In the genomic region with DNA sequence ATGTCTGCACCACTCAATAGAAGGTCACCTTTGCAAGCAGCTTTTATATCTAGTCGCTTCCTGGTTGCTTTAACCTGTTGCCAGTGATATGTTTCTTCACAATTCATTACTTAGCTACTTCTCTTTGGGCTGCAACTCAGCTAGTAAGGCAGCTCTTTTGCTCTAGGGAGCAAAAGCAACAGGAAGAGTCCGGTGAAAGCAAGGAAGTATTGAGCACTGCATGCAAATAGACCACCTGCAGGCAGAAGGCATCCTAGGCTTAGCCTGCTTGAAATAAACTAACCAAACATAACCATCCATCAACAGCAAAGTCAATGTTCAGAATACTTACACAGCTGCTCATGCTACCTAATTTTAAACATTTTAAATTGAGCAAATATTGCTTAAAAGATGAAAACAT, we compare ENCODE assay signal across 16 cellular contexts.
A peak's percentile ranks its signal among the peaks of the same experiment; 100 is the strongest.
DNase-seq lines count a peak whose midpoint lies in the region; ATAC-seq and TF ChIP-seq lines count a peak whose summit lies in the region.
"Had no signal": no experiment of that assay in that cellular context is flagged by ENCODE, and none has a peak within 500 bp of the region (broad histone marks: within the 10 kb centered on the region; RNA-seq: fewer than 3 reads in every experiment).

No MANE protein-coding gene starts in this region.

- peaks cover 52% of the 10 kb centered on the region for H3K4me1 Mint-ChIP-seq in WTC11

- TF ChIP-seq CTCF in WTC11 (IDR thresholded peaks at IDR 0.05) (no peak), thyroid gland (IDR thresholded peaks at IDR 0.05) (no peak)

- no peaks in the 10 kb centered on the region for H3K9me3 ChIP-seq in thyroid gland
- H3K9me3 ChIP-seq: BE2C had no signal

- no peaks in the 10 kb centered on the region for H3K79me2 ChIP-seq in mesendoderm (ENCODE audit: control insufficient read depth, insufficient read depth, low read length)

- H3K4ac ChIP-seq in mesendoderm (ENCODE audit: low read depth, low read length), result no peak overlapping the region

- H3K4me1 ChIP-seq in mesendoderm (ENCODE audit: control insufficient read depth, low read depth, low read length) (peaks cover 3% of the 10 kb centered on the region), thyroid gland (no peaks in the 10 kb centered on the region)
- H3K4me1 ChIP-seq: BE2C had no signal

- no CpG with 5 or more reads among the region's 2 CpGs for WGBS in mesendoderm (ENCODE audit: extremely low coverage, insufficient coverage, low lambda C conversion rate)
- WGBS in thyroid gland, 2 donors, result 51 to 52% methylated on average over 2 of the region's 2 CpGs

- peaks cover 7% of the 10 kb centered on the region for H3K9me3 Mint-ChIP-seq in WTC11

- no peak overlapping the region for H3K56ac ChIP-seq in mesendoderm (ENCODE audit: low read length)

- peak overlapping the region; percentile 22; the same call in 1 of the 2 replicates for H3K4me3 Mint-ChIP-seq in WTC11
- H3K4me3 Mint-ChIP-seq: CD8-positive, alpha-beta T cell had no signal

- H3K18ac ChIP-seq in mesendoderm (ENCODE audit: low read length), result no peak overlapping the region

- H2AK5ac ChIP-seq in mesendoderm (ENCODE audit: low read length), result no peak overlapping the region

- peak; percentile 22 for DNase-seq in DMS53 treated with DMSO at 0.1 percent for 48 hours (lab: John Stamatoyannopoulos, UW; ENCODE audit: unreplicated experiment)
- peak; percentile 76 for DNase-seq in NAMALWA (ENCODE audit: low spot score)
- peak; percentile 16 for DNase-seq in WTC11 (ENCODE audit: low spot score)
- peak; percentile 48 for DNase-seq in mesendoderm
- DNase-seq in thyroid gland, result no peak
- DNase-seq: BE2C; CD8-positive, alpha-beta T cell; DMS79 treated with DMSO at 0.1 percent for 48 hours; GM23248; NCI-H1436; NCI-H524 treated with DMSO at 0.1 percent for 48 hours; PC-3; SW 1271 had no signal

- POLR2A ChIA-PET in WTC11 (lab: Charles Lee), result no interaction called here

- no peak overlapping the region for H2BK120ac ChIP-seq in mesendoderm (ENCODE audit: low read depth, low read length)

- no peaks in the 10 kb centered on the region for H3K79me1 ChIP-seq in mesendoderm (ENCODE audit: low read length)

- H3K36me3 ChIP-seq in mesendoderm (ENCODE audit: control insufficient read depth, insufficient read depth, low read length), result no peaks in the 10 kb centered on the region
- no peaks in the 10 kb centered on the region for H3K36me3 ChIP-seq in thyroid gland
- H3K36me3 ChIP-seq: BE2C had no signal

- H3K27me3 ChIP-seq in mesendoderm (ENCODE audit: insufficient read depth, low read length, poor library complexity) (no peaks in the 10 kb centered on the region), thyroid gland (no peaks in the 10 kb centered on the region)
- H3K27me3 ChIP-seq: BE2C had no signal

- CTCF ChIA-PET in WTC11 (lab: Charles Lee), result no interaction called here

- H4K8ac ChIP-seq in mesendoderm (ENCODE audit: low read depth, low read length), result no peak overlapping the region

- H3K9ac ChIP-seq in mesendoderm (ENCODE audit: low read length), result no peak overlapping the region
- H3K9ac ChIP-seq: GM23248 had no signal

- no peak for TF ChIP-seq POLR2A in thyroid gland (IDR thresholded peaks at IDR 0.05)

- H3K27ac ChIP-seq in mesendoderm (ENCODE audit: low read depth, low read length) (peak overlapping the region; percentile 66), thyroid gland (no peak overlapping the region)
- H3K27ac ChIP-seq: GM23248 had no signal

- no peak overlapping the region for H3K4me2 ChIP-seq in mesendoderm (ENCODE audit: low read length)

- H3K4me3 ChIP-seq in mesendoderm (ENCODE audit: low read length), result no peak overlapping the region
- H3K4me3 ChIP-seq in thyroid gland (replicated peaks in 1 of 3), result no peak overlapping the region
- H3K4me3 ChIP-seq: GM23248 had no signal

- H4K5ac ChIP-seq in mesendoderm (ENCODE audit: low read length), result no peak overlapping the region

- ATAC-seq in WTC11 (peak; percentile 97), HG03571 (IDR thresholded peaks at IDR 0.05; ENCODE audit: unreplicated experiment) (no peak), GM18498 (IDR thresholded peaks at IDR 0.05; ENCODE audit: unreplicated experiment) (no peak), HG02840 (IDR thresholded peaks at IDR 0.05; ENCODE audit: low FRiP score, unreplicated experiment) (no peak)
- ATAC-seq: CD8-positive, alpha-beta T cell; PC-3 had no signal

- intact Hi-C loops in thyroid gland (cut with DNase I), result no loop called here

- H3K23ac ChIP-seq in mesendoderm (ENCODE audit: low read length), result no peak overlapping the region

- peak overlapping the region; percentile 57 for H3K27ac Mint-ChIP-seq in WTC11
- H3K27ac Mint-ChIP-seq: CD8-positive, alpha-beta T cell had no signal

- H3K27me3 Mint-ChIP-seq in WTC11 (ENCODE audit: low read depth), result peaks cover 2% of the 10 kb centered on the region; the same call in 1 of the 2 replicates

- H3K36me3 Mint-ChIP-seq in WTC11, result peaks cover 7% of the 10 kb centered on the region; the same call in 1 of the 2 replicates
- H3K36me3 Mint-ChIP-seq: CD8-positive, alpha-beta T cell had no signal

- no peak overlapping the region for H2BK5ac ChIP-seq in mesendoderm (ENCODE audit: low read length)

- no peak overlapping the region for H2BK15ac ChIP-seq in mesendoderm (replicated peaks; ENCODE audit: low read depth)

TF ChIP-seq in WTC11, 78 proteins besides CTCF, POLR2A, EP300 and RAD21 (continues in another document):
- no peak for TF ChIP-seq RORB (CRISPR knock-in tag; IDR thresholded peaks at IDR 0.05)
- TF ChIP-seq ZBTB43 (CRISPR knock-in tag; IDR thresholded peaks at IDR 0.05), result no peak
- no peak for TF ChIP-seq GTF2I (CRISPR knock-in tag; conservative IDR thresholded peaks at IDR 0.05)
- TF ChIP-seq NFATC4 (CRISPR knock-in tag; IDR thresholded peaks at IDR 0.05), result no peak
- TF ChIP-seq, protein P1, sequence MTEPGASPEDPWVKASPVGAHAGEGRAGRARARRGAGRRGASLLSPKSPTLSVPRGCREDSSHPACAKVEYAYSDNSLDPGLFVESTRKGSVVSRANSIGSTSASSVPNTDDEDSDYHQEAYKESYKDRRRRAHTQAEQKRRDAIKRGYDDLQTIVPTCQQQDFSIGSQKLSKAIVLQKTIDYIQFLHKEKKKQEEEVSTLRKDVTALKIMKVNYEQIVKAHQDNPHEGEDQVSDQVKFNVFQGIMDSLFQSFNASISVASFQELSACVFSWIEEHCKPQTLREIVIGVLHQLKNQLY (CRISPR knock-in tag; IDR thresholded peaks at IDR 0.05), result no peak
- no peak for TF ChIP-seq GRHL2 (CRISPR knock-in tag; IDR thresholded peaks at IDR 0.05; ENCODE audit: insufficient replicate concordance, severe bottlenecking)
- no peak for TF ChIP-seq CDX4 (CRISPR knock-in tag; IDR thresholded peaks at IDR 0.05; ENCODE audit: borderline replicate concordance)
- TF ChIP-seq NR1H2 (CRISPR knock-in tag; IDR thresholded peaks at IDR 0.05), result no peak
- TF ChIP-seq MXD4 (CRISPR knock-in tag; IDR thresholded peaks at IDR 0.05; ENCODE audit: borderline replicate concordance), result no peak
- no peak for TF ChIP-seq CBFB (CRISPR knock-in tag; IDR thresholded peaks at IDR 0.05; ENCODE audit: low read depth)
- no peak for TF ChIP-seq FOXP1 (CRISPR knock-in tag; IDR thresholded peaks at IDR 0.05; ENCODE audit: borderline replicate concordance)
- TF ChIP-seq, protein P2, sequence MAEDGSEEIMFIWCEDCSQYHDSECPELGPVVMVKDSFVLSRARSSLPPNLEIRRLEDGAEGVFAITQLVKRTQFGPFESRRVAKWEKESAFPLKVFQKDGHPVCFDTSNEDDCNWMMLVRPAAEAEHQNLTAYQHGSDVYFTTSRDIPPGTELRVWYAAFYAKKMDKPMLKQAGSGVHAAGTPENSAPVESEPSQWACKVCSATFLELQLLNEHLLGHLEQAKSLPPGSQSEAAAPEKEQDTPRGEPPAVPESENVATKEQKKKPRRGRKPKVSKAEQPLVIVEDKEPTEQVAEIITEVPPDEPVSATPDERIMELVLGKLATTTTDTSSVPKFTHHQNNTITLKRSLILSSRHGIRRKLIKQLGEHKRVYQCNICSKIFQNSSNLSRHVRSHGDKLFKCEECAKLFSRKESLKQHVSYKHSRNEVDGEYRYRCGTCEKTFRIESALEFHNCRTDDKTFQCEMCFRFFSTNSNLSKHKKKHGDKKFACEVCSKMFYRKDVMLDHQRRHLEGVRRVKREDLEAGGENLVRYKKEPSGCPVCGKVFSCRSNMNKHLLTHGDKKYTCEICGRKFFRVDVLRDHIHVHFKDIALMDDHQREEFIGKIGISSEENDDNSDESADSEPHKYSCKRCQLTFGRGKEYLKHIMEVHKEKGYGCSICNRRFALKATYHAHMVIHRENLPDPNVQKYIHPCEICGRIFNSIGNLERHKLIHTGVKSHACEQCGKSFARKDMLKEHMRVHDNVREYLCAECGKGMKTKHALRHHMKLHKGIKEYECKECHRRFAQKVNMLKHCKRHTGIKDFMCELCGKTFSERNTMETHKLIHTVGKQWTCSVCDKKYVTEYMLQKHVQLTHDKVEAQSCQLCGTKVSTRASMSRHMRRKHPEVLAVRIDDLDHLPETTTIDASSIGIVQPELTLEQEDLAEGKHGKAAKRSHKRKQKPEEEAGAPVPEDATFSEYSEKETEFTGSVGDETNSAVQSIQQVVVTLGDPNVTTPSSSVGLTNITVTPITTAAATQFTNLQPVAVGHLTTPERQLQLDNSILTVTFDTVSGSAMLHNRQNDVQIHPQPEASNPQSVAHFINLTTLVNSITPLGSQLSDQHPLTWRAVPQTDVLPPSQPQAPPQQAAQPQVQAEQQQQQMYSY (CRISPR knock-in tag; IDR thresholded peaks at IDR 0.05), result no peak

Comparison
In these comparisons a context has a peak if more than half of its experiments do, and no peak if none do; other contexts are left out.
1. DNase-seq: peak in DMS53 treated with DMSO at 0.1 percent for 48 hours (single experiment), NAMALWA (single experiment), WTC11 (single experiment) and mesendoderm (single experiment); none in thyroid gland (0 of 2).